ENCODE assay signal across 1 cellular context in genomic region chr5:161105563-161105962, GRCh38.
TF ChIP-seq lines count a peak whose summit lies in the region.

No MANE protein-coding gene starts in this region.

TF ChIP-seq in HepG2, 621 proteins besides CTCF, POLR2A, EP300 and RAD21 (continued from another document):
- TF ChIP-seq ZNF318 (CRISPR knock-in tag; IDR thresholded peaks at IDR 0.05), result no peak
- TF ChIP-seq ZBTB26 (CRISPR knock-in tag; IDR thresholded peaks at IDR 0.05; ENCODE audit: borderline replicate concordance), result no peak
- TF ChIP-seq ZNF512 (CRISPR knock-in tag; IDR thresholded peaks at IDR 0.05), result no peak
- no peak for TF ChIP-seq ZNF780A (CRISPR knock-in tag; IDR thresholded peaks at IDR 0.05)
- TF ChIP-seq PLSCR1 (CRISPR knock-in tag; IDR thresholded peaks at IDR 0.05; ENCODE audit: borderline replicate concordance), result no peak
TF ChIP-seq in HepG2: peak in this region for 0.
